Comparison of ENCODE assay signal across 2 cellular contexts in the genomic region with DNA sequence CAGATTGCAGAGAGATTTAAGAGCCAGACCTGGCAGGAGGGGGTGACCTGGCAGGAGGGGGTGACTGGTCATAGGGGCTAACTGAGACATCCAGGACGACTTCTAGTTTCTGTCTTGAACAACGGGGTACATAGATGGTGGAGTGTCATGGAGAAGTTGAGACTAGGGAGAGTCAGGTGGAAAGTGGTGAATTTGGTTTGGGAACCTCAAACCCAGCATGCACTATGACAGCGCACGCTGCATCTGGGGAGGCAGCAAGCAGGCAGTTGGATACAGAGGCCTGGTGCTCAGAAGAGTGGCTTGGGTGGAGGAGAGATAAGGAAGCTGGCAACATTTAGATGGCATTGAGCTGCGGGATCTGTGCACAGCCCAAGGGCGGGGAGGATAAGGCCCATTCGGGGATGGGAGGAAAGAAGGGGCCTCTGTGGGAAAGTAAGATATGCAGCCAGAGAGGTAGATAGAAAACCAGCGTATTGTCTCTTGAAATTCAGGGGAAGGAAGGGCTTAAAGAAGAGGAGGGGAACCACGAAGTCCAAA.
TF ChIP-seq lines count a peak whose summit lies in the region.

No MANE protein-coding gene starts in this region.

TF ChIP-seq in IMR-90, 13 proteins besides CTCF, POLR2A, EP300 and RAD21:
- TF ChIP-seq MAZ (IDR thresholded peaks at IDR 0.05; ENCODE audit: borderline replicate concordance, low read depth, low read length) = no peak
- no peak for TF ChIP-seq SMC3 (IDR thresholded peaks at IDR 0.05; ENCODE audit: low read depth, low read length)

TF ChIP-seq in GM12878, 131 proteins besides CTCF, POLR2A, EP300 and RAD21:
- TF ChIP-seq, protein P1, sequence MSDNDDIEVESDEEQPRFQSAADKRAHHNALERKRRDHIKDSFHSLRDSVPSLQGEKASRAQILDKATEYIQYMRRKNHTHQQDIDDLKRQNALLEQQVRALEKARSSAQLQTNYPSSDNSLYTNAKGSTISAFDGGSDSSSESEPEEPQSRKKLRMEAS (IDR thresholded peaks at IDR 0.05; ENCODE audit: low read depth, low read length) = no peak
- TF ChIP-seq SUPT20H (IDR thresholded peaks at IDR 0.05; ENCODE audit: borderline replicate concordance, control insufficient read depth, low read depth, low read length) (no peak), IRF4 (IDR thresholded peaks at IDR 0.05; ENCODE audit: low read depth, low read length) (no peak), FOS (IDR thresholded peaks at IDR 0.05; ENCODE audit: borderline replicate concordance, extremely low read depth, insufficient read length) (no peak), RUNX3 (IDR thresholded peaks at IDR 0.05; ENCODE audit: low read length) (no peak), POLR2AphosphoS5 (IDR thresholded peaks at IDR 0.05; ENCODE audit: low read length) (no peak), SUZ12 (IDR thresholded peaks at IDR 0.05; ENCODE audit: unreplicated experiment) (no peak), ZBED1 (IDR thresholded peaks at IDR 0.05; ENCODE audit: borderline replicate concordance) (no peak)
- TF ChIP-seq, protein P2, sequence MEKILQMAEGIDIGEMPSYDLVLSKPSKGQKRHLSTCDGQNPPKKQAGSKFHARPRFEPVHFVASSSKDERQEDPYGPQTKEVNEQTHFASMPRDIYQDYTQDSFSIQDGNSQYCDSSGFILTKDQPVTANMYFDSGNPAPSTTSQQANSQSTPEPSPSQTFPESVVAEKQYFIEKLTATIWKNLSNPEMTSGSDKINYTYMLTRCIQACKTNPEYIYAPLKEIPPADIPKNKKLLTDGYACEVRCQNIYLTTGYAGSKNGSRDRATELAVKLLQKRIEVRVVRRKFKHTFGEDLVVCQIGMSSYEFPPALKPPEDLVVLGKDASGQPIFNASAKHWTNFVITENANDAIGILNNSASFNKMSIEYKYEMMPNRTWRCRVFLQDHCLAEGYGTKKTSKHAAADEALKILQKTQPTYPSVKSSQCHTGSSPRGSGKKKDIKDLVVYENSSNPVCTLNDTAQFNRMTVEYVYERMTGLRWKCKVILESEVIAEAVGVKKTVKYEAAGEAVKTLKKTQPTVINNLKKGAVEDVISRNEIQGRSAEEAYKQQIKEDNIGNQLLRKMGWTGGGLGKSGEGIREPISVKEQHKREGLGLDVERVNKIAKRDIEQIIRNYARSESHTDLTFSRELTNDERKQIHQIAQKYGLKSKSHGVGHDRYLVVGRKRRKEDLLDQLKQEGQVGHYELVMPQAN (conservative IDR thresholded peaks at IDR 0.05) = no peak
- TF ChIP-seq, protein P3, sequence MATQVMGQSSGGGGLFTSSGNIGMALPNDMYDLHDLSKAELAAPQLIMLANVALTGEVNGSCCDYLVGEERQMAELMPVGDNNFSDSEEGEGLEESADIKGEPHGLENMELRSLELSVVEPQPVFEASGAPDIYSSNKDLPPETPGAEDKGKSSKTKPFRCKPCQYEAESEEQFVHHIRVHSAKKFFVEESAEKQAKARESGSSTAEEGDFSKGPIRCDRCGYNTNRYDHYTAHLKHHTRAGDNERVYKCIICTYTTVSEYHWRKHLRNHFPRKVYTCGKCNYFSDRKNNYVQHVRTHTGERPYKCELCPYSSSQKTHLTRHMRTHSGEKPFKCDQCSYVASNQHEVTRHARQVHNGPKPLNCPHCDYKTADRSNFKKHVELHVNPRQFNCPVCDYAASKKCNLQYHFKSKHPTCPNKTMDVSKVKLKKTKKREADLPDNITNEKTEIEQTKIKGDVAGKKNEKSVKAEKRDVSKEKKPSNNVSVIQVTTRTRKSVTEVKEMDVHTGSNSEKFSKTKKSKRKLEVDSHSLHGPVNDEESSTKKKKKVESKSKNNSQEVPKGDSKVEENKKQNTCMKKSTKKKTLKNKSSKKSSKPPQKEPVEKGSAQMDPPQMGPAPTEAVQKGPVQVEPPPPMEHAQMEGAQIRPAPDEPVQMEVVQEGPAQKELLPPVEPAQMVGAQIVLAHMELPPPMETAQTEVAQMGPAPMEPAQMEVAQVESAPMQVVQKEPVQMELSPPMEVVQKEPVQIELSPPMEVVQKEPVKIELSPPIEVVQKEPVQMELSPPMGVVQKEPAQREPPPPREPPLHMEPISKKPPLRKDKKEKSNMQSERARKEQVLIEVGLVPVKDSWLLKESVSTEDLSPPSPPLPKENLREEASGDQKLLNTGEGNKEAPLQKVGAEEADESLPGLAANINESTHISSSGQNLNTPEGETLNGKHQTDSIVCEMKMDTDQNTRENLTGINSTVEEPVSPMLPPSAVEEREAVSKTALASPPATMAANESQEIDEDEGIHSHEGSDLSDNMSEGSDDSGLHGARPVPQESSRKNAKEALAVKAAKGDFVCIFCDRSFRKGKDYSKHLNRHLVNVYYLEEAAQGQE (IDR thresholded peaks at IDR 0.05; ENCODE audit: low read depth, low read length) = no peak
TF ChIP-seq in GM12878: peak in this region for 0.
